8 cellular contexts compared by ENCODE assay signal in the genomic region with DNA sequence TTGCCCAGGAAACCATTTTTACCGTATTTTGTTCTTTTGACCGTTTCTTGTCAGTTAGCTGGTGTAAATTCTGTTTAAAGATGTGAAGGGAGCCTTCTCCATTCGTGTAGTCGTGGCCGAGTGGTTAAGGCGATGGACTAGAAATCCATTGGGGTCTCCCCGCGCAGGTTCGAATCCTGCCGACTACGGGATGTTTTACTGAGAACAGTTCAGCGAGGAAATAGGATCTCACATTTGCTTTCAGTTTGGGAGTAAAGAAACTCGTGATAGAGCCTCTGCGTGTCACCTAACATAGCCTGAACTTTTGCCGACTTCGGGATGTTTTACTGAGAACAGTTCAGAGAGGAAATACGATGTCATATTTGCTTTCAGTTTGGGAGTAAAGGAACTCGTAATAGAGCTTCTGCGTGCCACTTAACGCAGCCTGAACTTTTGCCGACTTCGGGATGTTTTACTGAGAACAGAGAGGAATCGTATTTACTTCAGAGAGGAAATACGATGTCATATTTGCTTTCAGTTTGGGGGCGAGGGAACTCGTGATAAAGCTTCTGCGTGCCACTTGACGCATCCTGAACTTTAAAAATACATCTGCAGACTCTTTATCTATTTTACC. TPM values are rescaled to one million over a fixed set of nuclear protein-coding genes. Genes with fewer than 3 reads are reported as not detected.
A peak's percentile ranks its signal among the peaks of the same experiment; 100 is the strongest.
DNase-seq lines count a peak whose midpoint lies in the region; ATAC-seq and TF ChIP-seq lines count a peak whose summit lies in the region.

No MANE protein-coding gene starts in this region.

- H3K27ac ChIP-seq in DND-41 (ENCODE audit: low read length) (peak overlapping the region; percentile 99), neural progenitor cell (no peak overlapping the region)

- no peak overlapping the region for H3K4me3 Mint-ChIP-seq in neural progenitor cell

- H3K4me3 ChIP-seq in DND-41 (ENCODE audit: low read depth in 1 of 2, low read length in 2 of 2) (peak overlapping the region; percentile 79 to 87), foreskin fibroblast (ENCODE audit: low read depth in 1 of 2, low read length in 2 of 2) (peak overlapping the region; percentile 58 to 80), neural progenitor cell (peak overlapping the region; percentile 91)

- no peaks in the 10 kb centered on the region for H3K36me3 ChIP-seq in DND-41 (ENCODE audit: insufficient read depth, low read length)
- no peaks in the 10 kb centered on the region for H3K36me3 ChIP-seq in neural progenitor cell

- H3F3A ChIP-seq in neural progenitor cell (ENCODE audit: low read depth), result peaks cover 24% of the 10 kb centered on the region

- H3K27me3 ChIP-seq in DND-41 (ENCODE audit: insufficient read depth, low read length, poor library complexity), result no peaks in the 10 kb centered on the region
- H3K27me3 ChIP-seq in neural progenitor cell, result peaks cover 7% of the 10 kb centered on the region

- no peaks in the 10 kb centered on the region for H3K79me2 ChIP-seq in DND-41 (ENCODE audit: insufficient read depth, low read length)
- no peaks in the 10 kb centered on the region for H3K79me2 ChIP-seq in neural progenitor cell (ENCODE audit: low read depth)

- peak; percentile 91 for DNase-seq in DND-41
- DNase-seq in GOT3 (lab: John Stamatoyannopoulos, UW), result peak; percentile 51
- DNase-seq in Kasumi-1 (lab: John Stamatoyannopoulos, UW), result peak; percentile 79 to 86
- DNase-seq in RPMI8226, result peak; percentile 91
- DNase-seq in activated effector memory CD4-positive, alpha-beta T cell treated with Interleukin-2 at 50 U/mL for 16 hours, result peak; percentile 71
- peak; percentile 81 to 91 for DNase-seq in foreskin fibroblast
- DNase-seq in neural progenitor cell (ENCODE audit: low spot score), result peak; percentile 86
- DNase-seq in stromal cell of bone marrow (ENCODE audit: low read depth), result peak; percentile 83

- H3K27me3 Mint-ChIP-seq in neural progenitor cell (ENCODE audit: insufficient read depth, low read depth), result peaks cover 4% of the 10 kb centered on the region

- peaks cover 2% of the 10 kb centered on the region for H3K36me3 Mint-ChIP-seq in neural progenitor cell

- H3K4me2 ChIP-seq in DND-41 (ENCODE audit: insufficient read depth, low read length), result peak overlapping the region; percentile 79
- H3K4me2 ChIP-seq in neural progenitor cell, result peak overlapping the region; percentile 79

- peak; percentile 77 for ATAC-seq in DND-41 (ENCODE audit: insufficient read depth, low read depth)

- H3K27ac Mint-ChIP-seq in neural progenitor cell, result no peak overlapping the region

- peaks cover 34% of the 10 kb centered on the region for H3K4me1 ChIP-seq in DND-41 (ENCODE audit: insufficient read depth, low read length)
- H3K4me1 ChIP-seq in neural progenitor cell, result peaks cover 14% of the 10 kb centered on the region

- H3K9ac ChIP-seq in DND-41 (ENCODE audit: low read depth, low read length) (peak overlapping the region; percentile 92), neural progenitor cell (peak overlapping the region; percentile 40)

- no peaks in the 10 kb centered on the region for H4K20me1 ChIP-seq in DND-41 (ENCODE audit: insufficient read depth, low read length)
- no peaks in the 10 kb centered on the region for H4K20me1 ChIP-seq in neural progenitor cell (ENCODE audit: low read depth)

- peaks cover 4% of the 10 kb centered on the region for H3K9me3 Mint-ChIP-seq in neural progenitor cell

- TF ChIP-seq CTCF in DND-41 (IDR thresholded peaks at IDR 0.05; ENCODE audit: borderline replicate concordance, extremely low read depth, low read length, poor library complexity, severe bottlenecking) (no peak), foreskin fibroblast (IDR thresholded peaks at IDR 0.05; ENCODE audit: low read depth, low read length) (no peak), neural progenitor cell (IDR thresholded peaks at IDR 0.05) (no peak)

- H3K4me1 Mint-ChIP-seq in neural progenitor cell, result peaks cover 4% of the 10 kb centered on the region

- peak overlapping the region; percentile 91 for H2AFZ ChIP-seq in DND-41 (ENCODE audit: low read depth, low read length)
- H2AFZ ChIP-seq in neural progenitor cell (replicated peaks), result peak overlapping the region; percentile 96

- no peaks in the 10 kb centered on the region for H3K9me3 ChIP-seq in DND-41 (ENCODE audit: insufficient read depth, low read length, severe bottlenecking)
- no peaks in the 10 kb centered on the region for H3K9me3 ChIP-seq in neural progenitor cell (ENCODE audit: low read depth)

RNA-seq across cellular contexts. Expression of a gene that starts 5.9 kb away (rescaled TPM):
- total RNA-seq in neural progenitor cell (ENCODE audit: low replicate concordance), result 13.4 and 21.8 TPM in 2 replicates
